17 cellular contexts compared by ENCODE assay signal in the genomic region with DNA sequence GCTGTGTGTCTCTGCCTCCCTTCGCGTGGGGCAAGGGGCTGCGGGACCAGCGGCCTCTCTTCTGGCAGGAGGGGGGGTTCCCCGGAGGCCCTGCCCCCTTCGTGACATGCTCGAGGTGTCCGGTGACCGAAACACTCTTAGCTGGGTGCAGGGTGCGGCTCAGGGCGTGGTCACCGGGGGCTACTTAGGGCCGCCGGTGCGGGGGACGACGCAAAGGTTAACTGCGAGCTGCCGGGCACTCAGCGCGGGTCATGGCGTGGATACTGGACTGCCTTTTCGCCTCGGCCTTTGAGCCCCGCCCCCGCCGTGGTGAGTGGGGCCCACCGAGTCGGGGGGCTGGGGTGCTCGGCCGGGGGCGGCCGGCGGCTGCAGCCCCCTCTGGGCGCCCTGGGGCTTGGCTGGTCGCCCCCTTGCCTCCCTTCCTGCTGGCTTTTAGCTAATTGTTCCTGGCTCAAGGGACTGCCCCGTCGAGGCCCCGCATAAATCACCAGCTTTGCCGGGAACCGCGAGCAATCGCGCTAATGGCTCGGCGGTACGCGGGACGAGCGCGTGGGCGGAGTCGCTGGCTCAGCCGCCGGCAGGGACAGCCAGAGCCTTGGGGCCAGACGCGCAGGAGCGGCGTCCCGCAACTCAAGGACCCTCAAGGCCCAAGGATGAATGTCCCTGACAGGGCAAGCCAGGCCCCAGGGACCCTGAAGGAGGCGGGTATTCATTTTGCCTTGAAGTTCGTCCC. TPM values are rescaled to one million over a fixed set of nuclear protein-coding genes. Genes with fewer than 3 reads are reported as not detected.
DNase-seq lines count a peak whose midpoint lies in the region; ATAC-seq and TF ChIP-seq lines count a peak whose summit lies in the region.
"Had no signal": no experiment of that assay in that cellular context is flagged by ENCODE, and none has a peak within 500 bp of the region (broad histone marks: within the 10 kb centered on the region; RNA-seq: fewer than 3 reads in every experiment).

ARHGAP36 (plus strand) TSS at position 211 of the 733 bp plus-strand sequence. CDS start 23,320 bp downstream, outside the sequence.

- in situ Hi-C loops in HAP-1 (cut with MboI; ENCODE audit: low sequenced_read_pairs), result no loop called here

- peaks cover 17% of the 10 kb centered on the region for H3K4me1 Mint-ChIP-seq in nephron
- H3K4me1 Mint-ChIP-seq: activated T-helper 17 cell treated with anti-CD3 and anti-CD28 coated beads, Interleukin-2, amount 50 U/mL, for 72 hours had no signal

- no peak within 1 kb of the TSS for H3K27ac Mint-ChIP-seq in nephron
- H3K27ac Mint-ChIP-seq: activated T-helper 17 cell treated with anti-CD3 and anti-CD28 coated beads, Interleukin-2, amount 50 U/mL, for 72 hours; dendritic cell treated with granulocyte-macrophage colony-stimulating factor and Interleukin-4, amounts not matched to agents 40 ng/mL and 50 ng/mL, for 4 days; HFFc6 had no signal

- 4 to 5% methylated on average over 62 of the region's 62 CpGs for WGBS in ectodermal cell, 2 experiments

- ATAC-seq in GM19452 (IDR thresholded peaks at IDR 0.05; ENCODE audit: unreplicated experiment), result no peak
- ATAC-seq: activated T-helper 17 cell treated with anti-CD3 and anti-CD28 coated beads, Interleukin-2, amount 50 U/mL, for 72 hours; esophagus mucosa had no signal

- H3K4me3 ChIP-seq in HAP-1 (peak within 1 kb of the TSS; percentile 19; the same call in 1 of the 2 replicates), ectodermal cell (ENCODE audit: insufficient read depth, low read depth, low read length) (peak within 1 kb of the TSS; percentile 18), dorsolateral prefrontal cortex (peak within 1 kb of the TSS in 1 of 59 donors; percentile 16)
- H3K4me3 ChIP-seq: tibial nerve had no signal

- H3K27me3 ChIP-seq in HAP-1 (ENCODE audit: low read depth) (no peaks in the 10 kb centered on the region), ectodermal cell (ENCODE audit: control insufficient read depth, insufficient read depth, low read length, poor library complexity, severe bottlenecking) (peaks cover 30% of the 10 kb centered on the region), dorsolateral prefrontal cortex (peaks cover 0 to 93% (median 50%) of the 10 kb centered on the region in 45 donors)

- H3K4me1 ChIP-seq in HAP-1 (no peaks in the 10 kb centered on the region), ectodermal cell (ENCODE audit: control insufficient read depth, insufficient read depth, low read length) (no peaks in the 10 kb centered on the region)
- H3K4me1 ChIP-seq: spleen had no signal

- no peak within 1 kb of the TSS for H3K27ac ChIP-seq in ectodermal cell (ENCODE audit: insufficient read depth, low read depth, low read length, poor library complexity, severe bottlenecking)
- no peak within 1 kb of the TSS for H3K27ac ChIP-seq in dorsolateral prefrontal cortex
- H3K27ac ChIP-seq: spleen, tibial nerve had no signal

- peaks cover 79% of the 10 kb centered on the region for H3K27me3 Mint-ChIP-seq in nephron (ENCODE audit: low read depth)

- no peaks in the 10 kb centered on the region for H3K36me3 Mint-ChIP-seq in nephron (ENCODE audit: low read depth)

- H3K9me3 ChIP-seq in HAP-1 (no peaks in the 10 kb centered on the region), ectodermal cell (ENCODE audit: control insufficient read depth, low read length) (no peaks in the 10 kb centered on the region)
- H3K9me3 ChIP-seq: spleen, tibial nerve had no signal

- H3K36me3 ChIP-seq in HAP-1 (replicated peaks) (no peaks in the 10 kb centered on the region), ectodermal cell (ENCODE audit: control insufficient read depth, insufficient read depth, low read length) (no peaks in the 10 kb centered on the region)
- H3K36me3 ChIP-seq: spleen, tibial nerve had no signal

- no peaks in the 10 kb centered on the region for H3K9me3 Mint-ChIP-seq in nephron
- H3K9me3 Mint-ChIP-seq: activated T-helper 17 cell treated with anti-CD3 and anti-CD28 coated beads, Interleukin-2, amount 50 U/mL, for 72 hours; dendritic cell treated with granulocyte-macrophage colony-stimulating factor and Interleukin-4, amounts not matched to agents 40 ng/mL and 50 ng/mL, for 4 days; HFFc6 had no signal

- intact Hi-C loops in dorsolateral prefrontal cortex (cut with DNase I), result no loop called here

- DNase-seq in DMS53 treated with DMSO at 0.1 percent for 48 hours (lab: John Stamatoyannopoulos, UW; ENCODE audit: unreplicated experiment) (peak; percentile 1), HAP-1 (ENCODE audit: low spot score in 2 of 2) (peak in 1 of 2 experiments; percentile 63), dorsolateral prefrontal cortex (no peak), superior temporal gyrus (ENCODE audit: extremely low spot score) (no peak), HUDEP-2 (lab: John Stamatoyannopoulos, UW; ENCODE audit: unreplicated experiment in 76 of 76) (no peak)
- DNase-seq: anterior cingulate cortex, HFFc6, NCI-H1048, NCI-H2171 treated with DMSO at 0.1 percent for 48 hours, spleen had no signal

- peak within 1 kb of the TSS; percentile 72 to 82 (median 74) for H3K4me3 Mint-ChIP-seq in nephron
- H3K4me3 Mint-ChIP-seq: activated T-helper 17 cell treated with anti-CD3 and anti-CD28 coated beads, Interleukin-2, amount 50 U/mL, for 72 hours; dendritic cell treated with granulocyte-macrophage colony-stimulating factor and Interleukin-4, amounts not matched to agents 40 ng/mL and 50 ng/mL, for 4 days; HFFc6 had no signal

- TF ChIP-seq CTCF in nephron (IDR thresholded peaks at IDR 0.05; ENCODE audit: unreplicated experiment in 3 of 3) (no peak), dorsolateral prefrontal cortex (IDR thresholded peaks at IDR 0.05 in 54 of 56, conservative IDR thresholded peaks at IDR 0.05 in 2 of 56; ENCODE audit: low read depth in 1 of 56, partially characterized antibody in 56 of 56) (no peak)

RNA-seq across cellular contexts. Expression of gene ARHGAP36, which starts in this region (rescaled TPM):
- polyA plus RNA-seq in ectodermal cell (2013, experiment 1 of 4), result 0.26 TPM
- 0.07 TPM for polyA plus RNA-seq in ectodermal cell (2013, experiment 2 of 4)
- not detected for polyA plus RNA-seq in ectodermal cell (2013, experiment 3 of 4)
- polyA plus RNA-seq in ectodermal cell (2013, experiment 4 of 4), result 0.16 TPM
- 1 to 10 TPM in 66 of 120 experiments, under 1 TPM in 53, not detected in 1; 0.24 to 3.5 (median 1.1) TPM for total RNA-seq in dorsolateral prefrontal cortex
- total RNA-seq: activated T-helper 17 cell treated with anti-CD3 and anti-CD28 coated beads, Interleukin-2, amount 50 U/mL, for 72 hours; esophagus mucosa; HFFc6; spleen; tibial nerve had no signal
- polyA plus RNA-seq: spleen had no signal
